Comparison of ENCODE assay signal across 8 cellular contexts in genomic region chr22:50202130-50202671, GRCh38. TPM values are rescaled to one million over a fixed set of nuclear protein-coding genes. Genes with fewer than 3 reads are reported as not detected.
DNase-seq lines count a peak whose midpoint lies in the region; ATAC-seq and TF ChIP-seq lines count a peak whose summit lies in the region.

No MANE protein-coding gene starts in this region.

- no peak overlapping the region for H2BK15ac ChIP-seq in mesenchymal stem cell (ENCODE audit: low read depth, poor library complexity, severe bottlenecking)

- H3K14ac ChIP-seq in mesenchymal stem cell (ENCODE audit: low read length in 2 of 2) = no peak overlapping the region

- peak overlapping the region; percentile 85 for H3K9ac ChIP-seq in mesenchymal stem cell (ENCODE audit: low read length)

- H2AK5ac ChIP-seq in mesenchymal stem cell (ENCODE audit: low read length, severe bottlenecking) = no peak overlapping the region

- H3K4ac ChIP-seq in mesenchymal stem cell (ENCODE audit: low read depth in 1 of 2, low read length in 2 of 2) = no peak overlapping the region

- peaks cover 34% of the 10 kb centered on the region for H3K4me1 Mint-ChIP-seq in brain

- no peak overlapping the region for H3K23ac ChIP-seq in mesenchymal stem cell (ENCODE audit: low read length in 2 of 2)

- peaks cover 38% of the 10 kb centered on the region for H3K36me3 Mint-ChIP-seq in brain

- WGBS in heart right ventricle, 2 donors = 59 to 62% methylated on average over 13 of the region's 13 CpGs
- WGBS in mesenchymal stem cell = 83% methylated on average over 13 of the region's 13 CpGs

- H3K9me3 ChIP-seq in heart right ventricle = no peaks in the 10 kb centered on the region
- no peaks in the 10 kb centered on the region for H3K9me3 ChIP-seq in mesenchymal stem cell (ENCODE audit: control insufficient read depth, low read length)
- no peaks in the 10 kb centered on the region for H3K9me3 ChIP-seq in upper lobe of right lung

- H3K27me3 Mint-ChIP-seq in brain = peaks cover 4% of the 10 kb centered on the region

- H3K4me3 ChIP-seq in heart right ventricle (peak overlapping the region; percentile 63 to 98 (median 76)), mesenchymal stem cell (ENCODE audit: insufficient read depth in 1 of 2, low read depth in 1 of 2, low read length in 2 of 2) (peak overlapping the region in 1 of 2 experiments; percentile 88), upper lobe of right lung (peak overlapping the region; percentile 76)

- ATAC-seq in heart right ventricle (no peak), Right ventricle myocardium superior (ENCODE audit: poor library complexity) (no peak), upper lobe of right lung (no peak)

- no peak overlapping the region for H2BK5ac ChIP-seq in mesenchymal stem cell (ENCODE audit: low read depth, low read length, poor library complexity, severe bottlenecking)

- peak overlapping the region; percentile 98 for H3K4me2 ChIP-seq in mesenchymal stem cell (ENCODE audit: low read length, poor library complexity, severe bottlenecking)

- peak overlapping the region; percentile 86 to 93 (median 89) for H3K4me3 Mint-ChIP-seq in brain

- H3K36me3 ChIP-seq in heart right ventricle = peaks cover 0 to 57% (median 13%) of the 10 kb centered on the region in 9 donors
- peaks cover 28 to 42% of the 10 kb centered on the region in 2 experiments for H3K36me3 ChIP-seq in mesenchymal stem cell (ENCODE audit: control insufficient read depth in 1 of 2, insufficient read depth in 2 of 2, low read depth in 1 of 2, low read length in 2 of 2)
- H3K36me3 ChIP-seq in upper lobe of right lung = peaks cover 26% of the 10 kb centered on the region

- no peak overlapping the region for H2AFZ ChIP-seq in mesenchymal stem cell (ENCODE audit: low read depth, low read length)

- no peak for DNase-seq in heart right ventricle
- no peak for DNase-seq in Right ventricle myocardium superior
- DNase-seq in mesenchymal stem cell = no peak
- no peak for DNase-seq in upper lobe of right lung
- no peak for DNase-seq in activated gamma-delta T cell (lab: John Stamatoyannopoulos, UW)
- no peak for DNase-seq in NK-92 (lab: John Stamatoyannopoulos, UW; ENCODE audit: unreplicated experiment)
- DNase-seq in midbrain (lab: John Stamatoyannopoulos, UW) = no peak

- no peak overlapping the region for H2BK120ac ChIP-seq in mesenchymal stem cell (ENCODE audit: low read depth, low read length)

- no peak overlapping the region for H2BK12ac ChIP-seq in mesenchymal stem cell (ENCODE audit: low read length in 2 of 2)

- H3K4me1 ChIP-seq in heart right ventricle (peaks cover 14 to 52% (median 43%) of the 10 kb centered on the region in 9 donors), mesenchymal stem cell (ENCODE audit: control insufficient read depth, insufficient read depth, low read depth, low read length) (peaks cover 22% of the 10 kb centered on the region), upper lobe of right lung (peaks cover 23% of the 10 kb centered on the region)

- H4K91ac ChIP-seq in mesenchymal stem cell (ENCODE audit: low read length) = no peak overlapping the region

- H4K8ac ChIP-seq in mesenchymal stem cell (ENCODE audit: low read length) = no peak overlapping the region

- peak overlapping the region in 3 of 10 donors; percentile 37 to 91 (median 50) for H3K27ac ChIP-seq in heart right ventricle
- H3K27ac ChIP-seq in mesenchymal stem cell (ENCODE audit: low read length, poor library complexity, severe bottlenecking) = no peak overlapping the region
- H3K27ac ChIP-seq in upper lobe of right lung = no peak overlapping the region

- peaks cover 33% of the 10 kb centered on the region for H3K79me1 ChIP-seq in mesenchymal stem cell (replicated peaks; ENCODE audit: low read length, poor library complexity, severe bottlenecking)

- peak overlapping the region; percentile 69 to 90 (median 81) for H3K27ac Mint-ChIP-seq in brain

- peaks cover 0 to 3% (median 2%) of the 10 kb centered on the region in 5 experiments for H3K9me3 Mint-ChIP-seq in brain

- no peak overlapping the region for H3K18ac ChIP-seq in mesenchymal stem cell (ENCODE audit: low read depth in 1 of 2, low read length in 2 of 2)

- no peaks in the 10 kb centered on the region for H3K27me3 ChIP-seq in heart right ventricle
- H3K27me3 ChIP-seq in mesenchymal stem cell (ENCODE audit: control insufficient read depth in 1 of 2, insufficient read depth in 1 of 2, low read length in 2 of 2) = no peaks in the 10 kb centered on the region
- H3K27me3 ChIP-seq in upper lobe of right lung = no peaks in the 10 kb centered on the region

- intact Hi-C loops in heart right ventricle (cut with DNase I) (loop anchor here in 2 of 10 donors (10.0 kb wide), 1 partner anchor 267 kb away; no protein-coding TSS in a partner anchor), Right ventricle myocardium superior (cut with DNase I) (no loop called here), upper lobe of right lung (cut with DNase I) (no loop called here)

- TF ChIP-seq CTCF in heart right ventricle (IDR thresholded peaks at IDR 0.05) (no peak), brain (conservative IDR thresholded peaks at IDR 0.05) (no peak), upper lobe of right lung (IDR thresholded peaks at IDR 0.05) (no peak)

RNA-seq across cellular contexts. Expression of gene SELENOO, which starts 1.4 kb away (rescaled TPM):
- total RNA-seq in heart right ventricle (10 to 100 TPM in 9 of 10 donors, 1 to 10 TPM in 1; 9.6 to 24.6 (median 11.9) TPM), Right ventricle myocardium superior (15.6 TPM), upper lobe of right lung (17.6 TPM)
- polyA plus RNA-seq in heart right ventricle (10 to 100 TPM; 22.6 to 29.8 TPM), brain (ENCODE audit: insufficient read depth, low read depth, low replicate concordance) (17.1 TPM)
- polyA plus RNA-seq in mesenchymal stem cell (2013, experiment 1 of 2) = 13.6 TPM
- polyA plus RNA-seq in mesenchymal stem cell (2013, experiment 2 of 2) = 12.6 TPM

RNA-seq across cellular contexts. Expression of gene TRABD, which starts 16.5 kb away (rescaled TPM):
- total RNA-seq in heart right ventricle (10 to 100 TPM; 13.6 to 24.9 (median 16.4) TPM), Right ventricle myocardium superior (22.0 TPM), upper lobe of right lung (36.5 TPM)
- polyA plus RNA-seq in heart right ventricle (10 to 100 TPM; 31.6 to 40.8 TPM), brain (ENCODE audit: insufficient read depth, low read depth, low replicate concordance) (10.7 TPM)
- polyA plus RNA-seq in mesenchymal stem cell (2013, experiment 1 of 2) = 28.4 TPM
- 27.7 TPM for polyA plus RNA-seq in mesenchymal stem cell (2013, experiment 2 of 2)

RNA-seq across cellular contexts. Expression of gene PANX2, which starts 31.7 kb away (rescaled TPM):
- under 1 TPM in 7 of 10 donors, not detected in 3; 0.15 to 0.61 (median 0.22) TPM for total RNA-seq in heart right ventricle
- polyA plus RNA-seq in heart right ventricle = under 1 TPM; 0.07 to 0.09 TPM
- total RNA-seq in Right ventricle myocardium superior = 0.43 TPM
- polyA plus RNA-seq in brain (ENCODE audit: insufficient read depth, low read depth, low replicate concordance) = 15.2 TPM
- polyA plus RNA-seq in mesenchymal stem cell (2013, experiment 1 of 2) = 1.5 TPM
- polyA plus RNA-seq in mesenchymal stem cell (2013, experiment 2 of 2) = 1.5 TPM
- 3.0 TPM for total RNA-seq in upper lobe of right lung

RNA-seq across cellular contexts. Expression of gene TUBGCP6, which starts 42.6 kb away (rescaled TPM):
- total RNA-seq in heart right ventricle = 10 to 100 TPM; 15.5 to 23.3 (median 18.5) TPM
- 10 to 100 TPM; 14.2 to 40.7 TPM for polyA plus RNA-seq in heart right ventricle
- 14.1 TPM for total RNA-seq in Right ventricle myocardium superior
- polyA plus RNA-seq in brain (ENCODE audit: insufficient read depth, low read depth, low replicate concordance) = 14.4 TPM
- polyA plus RNA-seq in mesenchymal stem cell (2013, experiment 1 of 2) = 10.1 TPM
- polyA plus RNA-seq in mesenchymal stem cell (2013, experiment 2 of 2) = 9.1 TPM
- 51.3 TPM for total RNA-seq in upper lobe of right lung

RNA-seq across cellular contexts. Expression of gene HDAC10, which starts 48.9 kb away (rescaled TPM):
- 10 to 100 TPM in 6 of 10 donors, 1 to 10 TPM in 4; 7.1 to 16.7 (median 10.3) TPM for total RNA-seq in heart right ventricle
- polyA plus RNA-seq in heart right ventricle = 10 to 100 TPM in 1 of 2 donors, 1 to 10 TPM in 1; 7.9 to 20.3 TPM
- total RNA-seq in Right ventricle myocardium superior = 12.0 TPM
- 14.3 TPM for polyA plus RNA-seq in brain (ENCODE audit: insufficient read depth, low read depth, low replicate concordance)
- polyA plus RNA-seq in mesenchymal stem cell (2013, experiment 1 of 2) = 21.1 TPM
- polyA plus RNA-seq in mesenchymal stem cell (2013, experiment 2 of 2) = 19.2 TPM
- 48.9 TPM for total RNA-seq in upper lobe of right lung
